Comparison of ENCODE assay signal across 1 cellular context in the genomic region with DNA sequence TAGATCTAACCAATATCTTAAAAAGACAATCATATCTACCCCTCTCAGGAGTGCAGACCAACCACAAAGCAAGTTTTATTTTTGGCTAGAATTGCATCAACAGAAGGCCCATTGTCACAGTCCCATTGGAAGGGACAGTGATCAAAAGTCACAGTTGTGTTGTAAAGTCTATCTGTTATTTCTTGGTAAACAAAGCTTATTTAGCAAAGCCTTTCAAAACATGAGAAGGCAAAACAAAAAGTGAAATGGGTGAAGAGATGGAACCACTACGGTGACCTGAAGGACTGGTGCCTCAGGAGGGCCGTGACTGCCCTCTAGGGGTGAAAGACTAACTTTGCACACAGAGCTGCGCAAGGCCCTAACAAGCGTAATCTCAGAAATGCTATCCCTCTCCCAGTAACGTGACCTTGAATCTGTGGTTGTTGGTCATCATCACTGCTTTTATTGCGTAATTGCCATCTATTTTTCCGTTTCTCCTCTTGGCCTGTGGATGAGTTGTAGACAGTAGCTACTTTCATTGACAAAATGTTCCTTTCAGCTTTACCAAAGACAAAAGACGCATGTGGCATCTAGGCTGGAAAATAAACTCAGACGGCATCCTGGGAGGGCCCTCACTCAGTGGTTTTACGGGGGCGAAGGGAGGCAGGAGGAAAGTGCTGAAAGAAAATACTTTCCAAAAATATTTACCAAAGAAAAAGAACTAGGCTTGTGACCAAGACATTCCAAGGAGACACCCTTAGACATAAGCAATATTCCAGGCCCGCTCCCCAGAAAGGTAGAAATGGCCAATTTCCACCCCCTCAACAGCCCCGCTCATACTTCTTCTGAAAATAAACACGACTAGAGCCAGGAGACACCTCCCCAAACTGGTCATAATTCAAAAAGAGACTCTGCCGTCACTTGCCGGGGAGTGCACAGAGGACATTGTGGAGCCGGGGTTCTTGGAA.
TF ChIP-seq lines count a peak whose summit lies in the region.

No MANE protein-coding gene starts in this region.

TF ChIP-seq in IMR-90, 13 proteins besides CTCF, POLR2A, EP300 and RAD21:
- peak; percentile 98 for TF ChIP-seq CEBPB (IDR thresholded peaks at IDR 0.05; ENCODE audit: low read depth, low read length)
- peak; percentile 81 for TF ChIP-seq SMC3 (IDR thresholded peaks at IDR 0.05; ENCODE audit: low read depth, low read length)
- TF ChIP-seq BHLHE40 (IDR thresholded peaks at IDR 0.05; ENCODE audit: low read depth, low read length) = peak; percentile 83; the same call in 1 of the 2 replicates
- TF ChIP-seq, protein P1, sequence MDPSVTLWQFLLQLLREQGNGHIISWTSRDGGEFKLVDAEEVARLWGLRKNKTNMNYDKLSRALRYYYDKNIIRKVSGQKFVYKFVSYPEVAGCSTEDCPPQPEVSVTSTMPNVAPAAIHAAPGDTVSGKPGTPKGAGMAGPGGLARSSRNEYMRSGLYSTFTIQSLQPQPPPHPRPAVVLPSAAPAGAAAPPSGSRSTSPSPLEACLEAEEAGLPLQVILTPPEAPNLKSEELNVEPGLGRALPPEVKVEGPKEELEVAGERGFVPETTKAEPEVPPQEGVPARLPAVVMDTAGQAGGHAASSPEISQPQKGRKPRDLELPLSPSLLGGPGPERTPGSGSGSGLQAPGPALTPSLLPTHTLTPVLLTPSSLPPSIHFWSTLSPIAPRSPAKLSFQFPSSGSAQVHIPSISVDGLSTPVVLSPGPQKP (IDR thresholded peaks at IDR 0.05; ENCODE audit: borderline replicate concordance, low read depth, low read length) = no peak
- TF ChIP-seq RFX5 (IDR thresholded peaks at IDR 0.05; ENCODE audit: low read depth, low read length) = no peak
- TF ChIP-seq, protein P2, sequence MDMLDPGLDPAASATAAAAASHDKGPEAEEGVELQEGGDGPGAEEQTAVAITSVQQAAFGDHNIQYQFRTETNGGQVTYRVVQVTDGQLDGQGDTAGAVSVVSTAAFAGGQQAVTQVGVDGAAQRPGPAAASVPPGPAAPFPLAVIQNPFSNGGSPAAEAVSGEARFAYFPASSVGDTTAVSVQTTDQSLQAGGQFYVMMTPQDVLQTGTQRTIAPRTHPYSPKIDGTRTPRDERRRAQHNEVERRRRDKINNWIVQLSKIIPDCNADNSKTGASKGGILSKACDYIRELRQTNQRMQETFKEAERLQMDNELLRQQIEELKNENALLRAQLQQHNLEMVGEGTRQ (IDR thresholded peaks at IDR 0.05; ENCODE audit: low read depth, low read length) = peak; percentile 37; the same call in 1 of the 2 replicates
TF ChIP-seq in IMR-90: peak in this region for 4.
